24 cellular contexts compared by ENCODE assay signal in the genomic region with DNA sequence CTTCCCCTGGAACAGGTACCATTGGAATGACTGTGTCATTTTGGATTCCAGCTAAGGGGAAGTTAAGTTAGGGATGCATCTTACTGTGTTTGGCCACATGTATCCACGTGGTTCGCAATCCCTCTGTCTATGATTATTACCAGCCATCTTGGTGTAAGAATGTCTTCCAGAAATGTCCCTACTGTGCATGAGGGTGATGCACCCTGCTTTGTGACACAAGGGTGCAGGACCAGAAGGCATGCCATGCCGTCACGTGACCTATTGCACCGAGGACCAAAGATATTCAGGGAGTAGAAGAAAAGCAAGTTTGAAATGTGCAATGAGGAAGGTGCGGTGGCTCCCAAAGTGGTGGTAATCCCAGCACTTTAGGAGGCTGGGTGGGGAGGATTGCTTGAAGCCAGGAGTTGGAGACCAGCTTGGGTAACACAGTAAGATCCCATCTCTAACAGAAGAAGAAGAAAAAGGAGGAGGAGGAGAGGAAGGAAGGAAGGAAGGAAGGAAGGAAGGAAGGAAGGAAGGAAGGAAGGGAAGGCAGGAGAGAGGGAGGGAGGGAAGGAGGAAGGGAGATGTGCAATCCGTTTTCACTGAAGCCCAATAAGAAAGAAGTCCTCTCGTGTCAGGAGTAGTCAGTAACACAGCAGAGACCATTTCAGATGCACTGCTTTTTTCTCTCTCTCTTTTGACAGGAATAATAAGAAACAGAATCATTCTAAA.
"Had no signal": no experiment of that assay in that cellular context is flagged by ENCODE, and none has a peak within 500 bp of the region (broad histone marks: within the 10 kb centered on the region; RNA-seq: fewer than 3 reads in every experiment).

No MANE protein-coding gene starts in this region.

- ATAC-seq: Panc1, PC-3 had no signal

- H3K4me2 ChIP-seq: SK-N-SH had no signal

- H3K27ac ChIP-seq: HL-60, RWPE1 had no signal

- H3K9ac ChIP-seq: SK-N-SH had no signal

- H3K4me3 ChIP-seq: MG63 had no signal

- FAIRE-seq: HTR-8/SVneo had no signal

- H3K9me3 ChIP-seq: MG63, SK-N-SH had no signal

- DNase-seq: Karpas-422; KG1; MG63; NCI-H1092; NCI-H1105 treated with DMSO at 0.1 percent for 48 hours; NCI-H1417 treated with DMSO at 0.1 percent for 48 hours; NCI-H146; NCI-H1694 treated with DMSO at 0.1 percent for 48 hours; NCI-H1930; NCI-H2081; NCI-H2107; NCI-H2227 treated with DMSO at 0.1 percent for 48 hours; NCI-H510A; NCI-H524 treated with DMSO at 0.1 percent for 48 hours; NCI-H774; NK-92 treated with Interleukin-12 subunit alpha and Interleukin-12 subunit beta, amount 100 ng/mL, for 24 hours; PC-3; SHP77; SK-N-SH; SW 1271 had no signal

- H3K36me3 ChIP-seq: MG63 had no signal

- H3K27me3 ChIP-seq: MG63 had no signal
